In the genomic region with DNA sequence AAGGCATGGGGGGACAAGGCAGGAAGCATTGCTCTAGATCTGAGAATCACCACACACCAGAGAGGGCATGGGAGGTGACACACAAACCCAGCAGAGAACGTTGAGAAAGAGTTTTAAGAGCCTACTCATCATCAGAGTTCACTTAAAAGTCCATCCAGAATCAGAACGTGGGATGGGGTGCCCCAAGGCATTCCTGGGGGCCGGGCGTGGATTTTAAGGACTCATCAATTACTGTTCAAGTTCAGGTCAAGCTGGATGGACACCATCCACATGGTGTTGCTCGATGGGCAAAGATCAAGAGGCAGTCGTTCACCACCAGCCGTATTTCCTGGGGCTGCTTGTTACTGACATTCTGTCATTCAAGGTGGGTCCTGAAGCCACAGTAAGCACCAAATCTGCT, we compare ENCODE assay signal across 11 cellular contexts.
"Had no signal": no experiment of that assay in that cellular context is flagged by ENCODE, and none has a peak within 500 bp of the region (broad histone marks: within the 10 kb centered on the region; RNA-seq: fewer than 3 reads in every experiment).

No MANE protein-coding gene starts in this region.

- H3K36me3 Mint-ChIP-seq: neural progenitor cell had no signal

- H3K27me3 ChIP-seq: ascending aorta, neural progenitor cell, pancreas had no signal

- H3K9ac ChIP-seq: neural progenitor cell had no signal

- H3K4me3 Mint-ChIP-seq: activated T-cell treated with anti-CD3 and anti-CD28 coated beads, Interleukin-2, amount 50 U/mL, for 72 hours; neural progenitor cell had no signal

- H3K4me3 ChIP-seq: ascending aorta, neural progenitor cell, pancreas, skin epidermis had no signal

- H3K27ac ChIP-seq: ascending aorta, neural progenitor cell, pancreas had no signal

- H3K27ac Mint-ChIP-seq: activated T-cell treated with anti-CD3 and anti-CD28 coated beads, Interleukin-2, amount 50 U/mL, for 72 hours; neural progenitor cell had no signal

- H3K9me3 Mint-ChIP-seq: activated T-cell treated with anti-CD3 and anti-CD28 coated beads, Interleukin-2, amount 50 U/mL, for 72 hours; neural progenitor cell had no signal

- ATAC-seq: activated T-cell treated with anti-CD3 and anti-CD28 coated beads, Interleukin-2, amount 50 U/mL, for 72 hours had no signal

- H3K36me3 ChIP-seq: ascending aorta, neural progenitor cell, pancreas had no signal

- H3K9me3 ChIP-seq: ascending aorta, pancreas had no signal

- H3K4me1 ChIP-seq: ascending aorta had no signal

- DNase-seq: activated CD4-positive, alpha-beta T cell treated with anti-CD3 and anti-CD28 coated beads, Interleukin-2, amount 50 U/mL, for 4 hours; activated CD4-positive, CD25-positive, alpha-beta regulatory T cell treated with anti-CD3 and anti-CD28 coated beads, Interleukin-2, amount 50 U/mL, for 72 hours; activated T-cell treated with anti-CD3 and anti-CD28 coated beads, Interleukin-2, amount 50 U/mL, for 72 hours; foreskin melanocyte; head of caudate nucleus; pancreas; substantia nigra; trophoblast cell had no signal
